1 cellular context compared by ENCODE assay signal in genomic region chr5:139592289-139592688, GRCh38.
TF ChIP-seq lines count a peak whose summit lies in the region.

No MANE protein-coding gene starts in this region.

TF ChIP-seq in HCT116, 20 proteins besides CTCF, POLR2A, EP300 and RAD21 (continued from another document):
- TF ChIP-seq REST (IDR thresholded peaks at IDR 0.05; ENCODE audit: low read depth), result no peak
- no peak for TF ChIP-seq ATF3 (IDR thresholded peaks at IDR 0.05)
- TF ChIP-seq SP1 (IDR thresholded peaks at IDR 0.05; ENCODE audit: low read depth), result no peak
- TF ChIP-seq ZFX (IDR thresholded peaks at IDR 0.05), result no peak
- no peak for TF ChIP-seq YY1 (IDR thresholded peaks at IDR 0.05; ENCODE audit: extremely low read depth, insufficient replicate concordance, low read depth, low read length)
- no peak for TF ChIP-seq ZBTB33 (IDR thresholded peaks at IDR 0.05; ENCODE audit: extremely low read depth, insufficient replicate concordance, low read length)
- no peak for TF ChIP-seq POLR2AphosphoS5 (IDR thresholded peaks at IDR 0.05; ENCODE audit: low read depth, low read length)
- TF ChIP-seq EZH2 (IDR thresholded peaks at IDR 0.05), result no peak
